In the genomic region with DNA sequence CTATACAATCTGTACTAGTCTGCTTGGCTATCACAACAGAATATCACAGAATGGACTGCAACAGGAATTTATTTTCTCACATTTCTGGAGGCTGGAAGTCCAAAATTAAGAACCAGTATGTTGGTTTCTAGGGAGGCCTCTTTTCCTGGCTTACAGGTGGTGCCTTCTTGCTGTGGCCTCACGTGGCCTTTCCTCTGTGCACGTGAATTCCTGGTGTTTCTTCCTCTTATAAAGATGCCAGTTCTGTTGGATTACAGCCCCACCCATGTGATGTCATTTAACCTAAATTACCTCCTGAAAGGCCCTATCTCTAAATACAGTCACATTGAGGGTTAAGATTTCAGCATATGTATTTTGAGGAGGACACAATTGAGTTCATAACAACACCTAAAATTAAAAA, we compare ENCODE assay signal across 30 cellular contexts.
"Had no signal": no experiment of that assay in that cellular context is flagged by ENCODE, and none has a peak within 500 bp of the region (broad histone marks: within the 10 kb centered on the region; RNA-seq: fewer than 3 reads in every experiment).

No MANE protein-coding gene starts in this region.

- H3K27me3 ChIP-seq: adrenal gland, body of pancreas, breast epithelium had no signal

- H3K4me2 ChIP-seq: KMS-11 had no signal

- H3K27ac ChIP-seq: adrenal gland, body of pancreas, breast epithelium, KMS-11 had no signal

- H3K36me3 ChIP-seq: adrenal gland, breast epithelium had no signal

- H3K9me3 ChIP-seq: adrenal gland, body of pancreas, breast epithelium had no signal

- H3K4me1 ChIP-seq: adrenal gland, body of pancreas, breast epithelium had no signal

- H3K4me3 ChIP-seq: adrenal gland, body of pancreas, breast epithelium had no signal

- DNase-seq: activated CD4-positive, alpha-beta T cell treated with anti-CD3 and anti-CD28 coated beads for 36 hours; activated CD4-positive, alpha-beta T cell treated with anti-CD3 and anti-CD28 coated beads, Interleukin-2, amount 10 ng/mL, durations not matched to agents 7 days and 5 days; activated CD4-positive, alpha-beta T cell treated with anti-CD3 and anti-CD28 coated beads, Interleukin-2, amount 50 U/mL, for 48 hours; activated CD8-positive, alpha-beta memory T cell treated with anti-CD3 and anti-CD28 coated beads, Interleukin-2, amount 50 U/mL, for 4 hours; activated CD8-positive, alpha-beta T cell treated with anti-CD3 and anti-CD28 coated beads, Interleukin-2, amount 10 ng/mL, durations not matched to agents 7 days and 5 days; activated gamma-delta T cell treated with Interleukin-2 at 50 U/mL for 16 hours; activated naive CD4-positive, alpha-beta T cell treated with anti-CD3 and anti-CD28 coated beads for 36 hours; activated T-cell treated with anti-CD3 and anti-CD28 coated beads for 4 hours; activated T-cell treated with anti-CD3 and anti-CD28 coated beads, Interleukin-2, amount 50 U/mL, for 4 hours; adrenal gland; body of pancreas; MM.1S; MV-4-11; NCI-H1092; NCI-H1436 treated with DMSO at 0.1 percent for 48 hours; NCI-H1694 treated with DMSO at 0.1 percent for 48 hours; NCI-H2029; NCI-H510A; NCI-H526; NCI-H748 treated with DMSO at 0.1 percent for 48 hours; NK-92 treated with Interleukin-12 subunit alpha and Interleukin-12 subunit beta, amount 100 ng/mL, for 24 hours; OCI-M1; Right ventricle myocardium superior; T1000 had no signal

- FAIRE-seq: astrocyte had no signal

- ATAC-seq: activated CD4-positive, alpha-beta T cell treated with anti-CD3 and anti-CD28 coated beads for 36 hours; activated CD4-positive, CD25-positive, alpha-beta regulatory T cell treated with anti-CD3 and anti-CD28 coated beads, Interleukin-2, amount 50 U/mL, for 24 hours; activated CD8-positive, alpha-beta T cell treated with anti-CD3 and anti-CD28 coated beads, Interleukin-2, amount 10 ng/mL, durations not matched to agents 7 days and 5 days; activated naive CD4-positive, alpha-beta T cell treated with anti-CD3 and anti-CD28 coated beads, Interleukin-2, amount 50 U/mL, for 72 hours; activated T-cell treated with anti-CD3 and anti-CD28 coated beads, Interleukin-2, amount 50 U/mL, for 4 hours; body of pancreas; WTC11 had no signal
